ENCODE assay signal across 1 cellular context in genomic region chr20:9503530-9504251, GRCh38.
TF ChIP-seq lines count a peak whose summit lies in the region.

No MANE protein-coding gene starts in this region.

TF ChIP-seq in WTC11, 78 proteins besides CTCF, POLR2A, EP300 and RAD21 (continued from another document):
- no peak for TF ChIP-seq ZBTB43 (CRISPR knock-in tag; IDR thresholded peaks at IDR 0.05)
- TF ChIP-seq ZNF671 (CRISPR knock-in tag; IDR thresholded peaks at IDR 0.05): no peak
- TF ChIP-seq ESRRA (CRISPR knock-in tag; IDR thresholded peaks at IDR 0.05; ENCODE audit: borderline replicate concordance): no peak
- TF ChIP-seq OVOL2 (CRISPR knock-in tag; IDR thresholded peaks at IDR 0.05; ENCODE audit: borderline replicate concordance): no peak
TF ChIP-seq in WTC11: peak in this region for 0.
